ENCODE assay signal across 8 cellular contexts in genomic region chr15:61227269-61228024, GRCh38. TPM values are rescaled to one million over a fixed set of nuclear protein-coding genes. Genes with fewer than 3 reads are reported as not detected.
DNase-seq lines count a peak whose midpoint lies in the region; ATAC-seq, FAIRE-seq and TF ChIP-seq lines count a peak whose summit lies in the region.

No MANE protein-coding gene starts in this region.

- peak overlapping the region; percentile 85 for H3K4me2 ChIP-seq in endothelial cell of umbilical vein (ENCODE audit: insufficient read depth, low read length)

- no peaks in the 10 kb centered on the region for H3K79me2 ChIP-seq in endothelial cell of umbilical vein (ENCODE audit: control insufficient read depth, insufficient read depth, low read length)

- H3K36me3 ChIP-seq in NT2/D1 (ENCODE audit: insufficient read depth, insufficient read length, low read length) (no peaks in the 10 kb centered on the region), endothelial cell of umbilical vein (ENCODE audit: control insufficient read depth in 2 of 2, extremely low read depth in 1 of 2, insufficient read depth in 2 of 2, low read length in 2 of 2) (no peaks in the 10 kb centered on the region), aorta (ENCODE audit: control insufficient read depth in 1 of 2, insufficient read depth in 2 of 2, low read length in 1 of 2) (no peaks in the 10 kb centered on the region)

- TF ChIP-seq CTCF in endothelial cell of umbilical vein (IDR thresholded peaks at IDR 0.05; ENCODE audit: extremely low read depth in 1 of 2, insufficient read depth in 1 of 2, low read depth in 1 of 2, low read length in 2 of 2) (no peak), mesothelial cell of epicardium (IDR thresholded peaks at IDR 0.05; ENCODE audit: unreplicated experiment) (no peak)

- no peaks in the 10 kb centered on the region for H4K20me1 ChIP-seq in endothelial cell of umbilical vein (replicated peaks; ENCODE audit: control insufficient read depth, extremely low read depth, insufficient read depth, low read length)

- H3K4me3 Mint-ChIP-seq in activated CD4-positive, alpha-beta T cell treated with anti-CD3 and anti-CD28 coated beads for 36 hours, result peak overlapping the region; percentile 54
- peak overlapping the region; percentile 82 for H3K4me3 Mint-ChIP-seq in mesothelial cell of epicardium

- peaks cover 64% of the 10 kb centered on the region for H3K27me3 Mint-ChIP-seq in activated CD4-positive, alpha-beta T cell treated with anti-CD3 and anti-CD28 coated beads for 36 hours
- peaks cover 43% of the 10 kb centered on the region for H3K27me3 Mint-ChIP-seq in mesothelial cell of epicardium (ENCODE audit: low read depth)

- peaks cover 26% of the 10 kb centered on the region for H3K27me3 ChIP-seq in NT2/D1 (ENCODE audit: insufficient read depth, insufficient read length)
- peaks cover 25 to 28% of the 10 kb centered on the region in 2 experiments for H3K27me3 ChIP-seq in endothelial cell of umbilical vein (ENCODE audit: control insufficient read depth in 2 of 2, insufficient read depth in 2 of 2, low read length in 2 of 2)
- no peaks in the 10 kb centered on the region for H3K27me3 ChIP-seq in aorta (ENCODE audit: control insufficient read depth in 1 of 2, insufficient read depth in 2 of 2, low read length in 1 of 2)

- intact Hi-C loops in activated CD4-positive, alpha-beta T cell treated with anti-CD3 and anti-CD28 coated beads for 36 hours (cut with DNase I, micrococcal nuclease), result no loop called here
- intact Hi-C loops in endothelial cell of umbilical vein (cut with micrococcal nuclease), result loop anchor here (1.0 to 5.0 kb wide), 3 partner anchors 22 to 301 kb away; no protein-coding TSS in a partner anchor
- intact Hi-C loops in aorta (cut with DNase I), result no loop called here

- peak overlapping the region; percentile 59 for H3K9ac ChIP-seq in NT2/D1 (ENCODE audit: insufficient read length, low read depth)
- no peak overlapping the region for H3K9ac ChIP-seq in endothelial cell of umbilical vein (replicated peaks; ENCODE audit: extremely low read depth, insufficient read depth, low read length)

- no peak for TF ChIP-seq POLR2A in endothelial cell of umbilical vein (IDR thresholded peaks at IDR 0.05; ENCODE audit: low read depth, low read length)

- H3K9me3 ChIP-seq in NT2/D1 (ENCODE audit: insufficient read depth, low read length) (no peaks in the 10 kb centered on the region), endothelial cell of umbilical vein (replicated peaks; ENCODE audit: control insufficient read depth, insufficient read depth, low read length) (no peaks in the 10 kb centered on the region), aorta (ENCODE audit: control insufficient read depth, low read length) (no peaks in the 10 kb centered on the region)

- POLR2A ChIA-PET in activated CD4-positive, alpha-beta T cell treated with anti-CD3 and anti-CD28 coated beads for 36 hours (lab: Charles Lee), result no interaction called here
- POLR2A ChIA-PET in endothelial cell of umbilical vein (lab: Charles Lee), result no interaction called here

- no peaks in the 10 kb centered on the region for H3K4me1 ChIP-seq in NT2/D1 (ENCODE audit: insufficient read depth, insufficient read length)
- H3K4me1 ChIP-seq in endothelial cell of umbilical vein (ENCODE audit: control insufficient read depth, extremely low read depth, insufficient read depth, low read length), result peaks cover 9% of the 10 kb centered on the region
- H3K4me1 ChIP-seq in aorta (ENCODE audit: control insufficient read depth in 1 of 2, insufficient read depth in 2 of 2, low read length in 2 of 2), result peaks cover 0 to 3% of the 10 kb centered on the region in 2 donors

- no peaks in the 10 kb centered on the region for H3K9me3 Mint-ChIP-seq in activated CD4-positive, alpha-beta T cell treated with anti-CD3 and anti-CD28 coated beads for 36 hours (ENCODE audit: low read depth)
- no peaks in the 10 kb centered on the region for H3K9me3 Mint-ChIP-seq in mesothelial cell of epicardium

- peaks cover 12% of the 10 kb centered on the region for H3K4me1 Mint-ChIP-seq in activated CD4-positive, alpha-beta T cell treated with anti-CD3 and anti-CD28 coated beads for 36 hours
- peaks cover 15% of the 10 kb centered on the region for H3K4me1 Mint-ChIP-seq in mesothelial cell of epicardium

- CTCF ChIA-PET in activated CD4-positive, alpha-beta T cell treated with anti-CD3 and anti-CD28 coated beads for 36 hours (lab: Charles Lee), result no interaction called here
- CTCF ChIA-PET in endothelial cell of umbilical vein (lab: Charles Lee), result interaction anchor here (0.6 to 4.8 kb wide), 7 partner anchors 10 to 608 kb away, joined by 3 to 30 read pairs (median 8); no protein-coding TSS in a partner anchor

- H3K4me3 ChIP-seq in NT2/D1 (ENCODE audit: insufficient read length, low read depth) (peak overlapping the region; percentile 58), endothelial cell of umbilical vein (replicated peaks in 1 of 3; ENCODE audit: insufficient read depth in 1 of 3, low read depth in 1 of 3, low read length in 3 of 3) (peak overlapping the region; percentile 53 to 84 (median 72)), aorta (ENCODE audit: low read length in 2 of 2) (peak overlapping the region; percentile 99 to 100)

- H3K27ac Mint-ChIP-seq in activated CD4-positive, alpha-beta T cell treated with anti-CD3 and anti-CD28 coated beads for 36 hours, result no peak overlapping the region
- H3K27ac Mint-ChIP-seq in mesothelial cell of epicardium, result peak overlapping the region; percentile 64

- no peak for ATAC-seq in activated CD4-positive, alpha-beta T cell treated with anti-CD3 and anti-CD28 coated beads for 36 hours
- ATAC-seq in aorta (ENCODE audit: low FRiP score) (peak; percentile 26), HG02610 (IDR thresholded peaks at IDR 0.05; ENCODE audit: unreplicated experiment) (no peak)

- dilution Hi-C loops in endothelial cell of umbilical vein (cut with MboI; ENCODE audit: extremely low pct_ligation_motif_present, low sequenced_read_pairs), result no loop called here

- H3K27ac ChIP-seq in endothelial cell of umbilical vein (ENCODE audit: insufficient read depth, low read depth, low read length) (no peak overlapping the region), aorta (ENCODE audit: low read depth in 1 of 2, low read length in 2 of 2) (no peak overlapping the region)

- no TSS peak for BruUV-seq in endothelial cell of umbilical vein (replicated peaks; lab: Mats Ljungman, UMichigan)

- 0% methylated on average over 40 of the region's 40 CpGs for WGBS in aorta, 2 donors

- H2AFZ ChIP-seq in endothelial cell of umbilical vein (ENCODE audit: low read depth, low read length), result peak overlapping the region; percentile 77

- DNase-seq in activated CD4-positive, alpha-beta T cell treated with anti-CD3 and anti-CD28 coated beads for 36 hours, result peak; percentile 9
- no peak for DNase-seq in activated CD4-positive, alpha-beta T cell treated with anti-CD3 and anti-CD28 coated beads, Interleukin-2, amount 50 U/mL, for 1 hour
- DNase-seq in NT2/D1 (ENCODE audit: low read depth, low spot score) (no peak), endothelial cell of umbilical vein (ENCODE audit: low read depth, low spot score) (peak; percentile 41), mesothelial cell of epicardium (ENCODE audit: low spot score in 2 of 2, unreplicated experiment in 2 of 2) (peak in 1 of 2 experiments; percentile 27), aorta (peak in 1 of 2 donors; percentile 80), SIG-M5 treated with dmso at 0.1 percent for 504 hours (lab: John Stamatoyannopoulos, UW; ENCODE audit: unreplicated experiment) (no peak)

- H3K36me3 Mint-ChIP-seq in activated CD4-positive, alpha-beta T cell treated with anti-CD3 and anti-CD28 coated beads for 36 hours (ENCODE audit: low read depth), result no peaks in the 10 kb centered on the region
- no peaks in the 10 kb centered on the region for H3K36me3 Mint-ChIP-seq in mesothelial cell of epicardium

- peak; percentile 74 for FAIRE-seq in endothelial cell of umbilical vein (lab: Jason Lieb, UNC)

- no peaks in the 10 kb centered on the region for H3K9me1 ChIP-seq in endothelial cell of umbilical vein (replicated peaks; ENCODE audit: control insufficient read depth, extremely low read depth, insufficient read depth, low read length)

TF ChIP-seq in endothelial cell of umbilical vein, 7 proteins besides CTCF, POLR2A, EP300 and RAD21:
- TF ChIP-seq FOS (IDR thresholded peaks at IDR 0.05; ENCODE audit: borderline replicate concordance, insufficient read depth, low read length) (peak; percentile 12), GATA2 (IDR thresholded peaks at IDR 0.05; ENCODE audit: insufficient read depth, insufficient read length, low read depth, low read length) (no peak), POLR2AphosphoS5 (IDR thresholded peaks at IDR 0.05; ENCODE audit: insufficient read depth, low read depth, low read length) (no peak)
- TF ChIP-seq, protein P1, sequence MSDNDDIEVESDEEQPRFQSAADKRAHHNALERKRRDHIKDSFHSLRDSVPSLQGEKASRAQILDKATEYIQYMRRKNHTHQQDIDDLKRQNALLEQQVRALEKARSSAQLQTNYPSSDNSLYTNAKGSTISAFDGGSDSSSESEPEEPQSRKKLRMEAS (IDR thresholded peaks at IDR 0.05; ENCODE audit: insufficient read depth, insufficient read length), result no peak

RNA-seq across cellular contexts. Expression of gene RORA, which starts 1.7 kb away (rescaled TPM):
- total RNA-seq in activated CD4-positive, alpha-beta T cell treated with anti-CD3 and anti-CD28 coated beads for 36 hours, result 10 to 100 TPM; 22.2 to 27.7 TPM
- total RNA-seq in endothelial cell of umbilical vein, result 16.0 and 17.0 TPM in 2 replicates
- 9.0 and 10.8 TPM in 2 replicates for polyA plus RNA-seq in endothelial cell of umbilical vein
- polyA plus RNA-seq in endothelial cell of umbilical vein (2011; cell fraction: cytosol; rRNA removed), result 5.6 and 6.5 TPM in 2 replicates
- polyA plus RNA-seq in endothelial cell of umbilical vein (2011; cell fraction: nucleus; rRNA removed), result 38.0 and 42.5 TPM in 2 replicates
- polyA plus RNA-seq in endothelial cell of umbilical vein (2012), result 3.0 and 6.0 TPM in 2 replicates
- 56.1 and 74.9 TPM in 2 replicates for polyA minus RNA-seq in endothelial cell of umbilical vein
- not detected for polyA minus RNA-seq in endothelial cell of umbilical vein (2011; cell fraction: cytosol; rRNA and poly(A)+ RNA removed)
- 128 and 130 TPM in 2 replicates for polyA minus RNA-seq in endothelial cell of umbilical vein (2011; cell fraction: nucleus; rRNA and poly(A)+ RNA removed)
- 19.0 to 21.2 TPM (median 20.2 TPM) in 3 replicates for total RNA-seq in mesothelial cell of epicardium
- total RNA-seq in aorta, result 10 to 100 TPM; 26.9 to 51.7 TPM
- polyA plus RNA-seq in aorta, result 1 to 10 TPM; 7.3 to 7.5 TPM

Comparison
In these comparisons a context has a peak if more than half of its experiments do, and no peak if none do; other contexts are left out.
1. DNase-seq: peak in activated CD4-positive, alpha-beta T cell treated with anti-CD3 and anti-CD28 coated beads for 36 hours (single experiment) and endothelial cell of umbilical vein (single experiment); none in activated CD4-positive, alpha-beta T cell treated with anti-CD3 and anti-CD28 coated beads, Interleukin-2, amount 50 U/mL, for 1 hour (single experiment), NT2/D1 (single experiment) and SIG-M5 treated with dmso at 0.1 percent for 504 hours (single experiment).
2. Peak in every context shown above with its lines, with median percentiles within 50 percentile points of each other: H3K4me3 ChIP-seq.